Comparison of ENCODE assay signal across 18 cellular contexts in genomic region chr14:59895721-59896120, GRCh38. TPM values are rescaled to one million over a fixed set of nuclear protein-coding genes. Genes with fewer than 3 reads are reported as not detected.
DNase-seq lines count a peak whose midpoint lies in the region; ATAC-seq, FAIRE-seq and TF ChIP-seq lines count a peak whose summit lies in the region.
"Had no signal": no experiment of that assay in that cellular context is flagged by ENCODE, and none has a peak within 500 bp of the region (broad histone marks: within the 10 kb centered on the region; RNA-seq: fewer than 3 reads in every experiment).

No MANE protein-coding gene starts in this region.

- ATAC-seq in GM23338 (no peak), K562 (no peak), gastrocnemius medialis (no peak), GM18861 (IDR thresholded peaks at IDR 0.05; ENCODE audit: unreplicated experiment) (no peak)
- ATAC-seq: CD8-positive, alpha-beta T cell had no signal

- H3K27me3 ChIP-seq in GM23338 (ENCODE audit: insufficient read depth) (no peaks in the 10 kb centered on the region), K562 (ENCODE audit: control insufficient read depth in 2 of 2, insufficient read depth in 2 of 2, low read length in 2 of 2) (no peaks in the 10 kb centered on the region), gastrocnemius medialis (no peaks in the 10 kb centered on the region)

- WGBS in K562 (ENCODE audit: insufficient coverage, low coverage, missing lambda C conversion rate): 0% methylated on average over 1 of the region's 1 CpG

- no peak for DNase-seq in GM23338 (ENCODE audit: low spot score)
- DNase-seq in HTR-8/SVneo (ENCODE audit: insufficient read length, low spot score): no peak
- no peak for DNase-seq in K562 (ENCODE audit: extremely low read depth in 1 of 4, low spot score in 3 of 4)
- DNase-seq in urothelium cell line (ENCODE audit: low spot score): no peak
- DNase-seq in gastrocnemius medialis: no peak
- DNase-seq: CD8-positive, alpha-beta T cell; COR-L47; DMS153; DND-41; GDM1 had no signal

- H3K4me3 Mint-ChIP-seq in GM23338: no peak overlapping the region
- H3K4me3 Mint-ChIP-seq: CD14-positive monocyte; CD8-positive, alpha-beta T cell had no signal

- H3K4me1 ChIP-seq in GM23338 (ENCODE audit: insufficient read depth) (no peaks in the 10 kb centered on the region), K562 (replicated peaks in 1 of 2; ENCODE audit: control insufficient read depth in 2 of 2, insufficient read depth in 2 of 2, low read length in 2 of 2) (no peaks in the 10 kb centered on the region), gastrocnemius medialis (no peaks in the 10 kb centered on the region)

- H3K9me1 ChIP-seq in K562 (ENCODE audit: control insufficient read depth, insufficient read depth, low read length): no peaks in the 10 kb centered on the region

- TF ChIP-seq CTCF in GM23338 (conservative IDR thresholded peaks at IDR 0.05; ENCODE audit: low read depth in 2 of 2) (no peak), K562 (IDR thresholded peaks at IDR 0.05 in 2 of 3, conservative IDR thresholded peaks at IDR 0.05 in 1 of 3; ENCODE audit: insufficient read depth in 2 of 3, low read depth in 1 of 3, low read length in 3 of 3) (no peak), gastrocnemius medialis (IDR thresholded peaks at IDR 0.05 in 4 of 5, conservative IDR thresholded peaks at IDR 0.05 in 1 of 5) (no peak)

- in situ Hi-C loops in K562 (cut with MboI) (no loop called here), gastrocnemius medialis (cut with MboI; ENCODE audit: low sequenced_read_pairs in 4 of 4) (no loop called here)

- H3K27ac ChIP-seq in GM23338 (ENCODE audit: low read depth) (no peak overlapping the region), K562 (ENCODE audit: extremely low read depth, low read depth, low read length) (no peak overlapping the region), gastrocnemius medialis (no peak overlapping the region)

- POLR2A ChIA-PET in K562 (lab: Yijun Ruan, JAX): interaction anchor here (0.7 kb wide), 1 partner anchor 70 kb away, joined by 4 read pairs; no protein-coding TSS in a partner anchor

- no peaks in the 10 kb centered on the region for H3K27me3 Mint-ChIP-seq in GM23338 (ENCODE audit: insufficient read depth, low read depth, poor library complexity)

- no peak for TF ChIP-seq RAD21 in K562 (CRISPR knock-in tag; conservative IDR thresholded peaks at IDR 0.05 in 1 of 2, IDR thresholded peaks at IDR 0.05 in 1 of 2)

- no peak overlapping the region for H3K4me2 ChIP-seq in GM23338
- H3K4me2 ChIP-seq in K562 (ENCODE audit: insufficient read depth, low read length): no peak overlapping the region

- FAIRE-seq in HTR-8/SVneo (lab: Jason Lieb, UNC): peak; percentile 28
- FAIRE-seq in K562 (lab: Jason Lieb, UNC): no peak
- peak; percentile 23 for FAIRE-seq in urothelium cell line (lab: Jason Lieb, UNC)
- FAIRE-seq: D721Med, GM12892, GM19239, H54 had no signal

- no peaks in the 10 kb centered on the region for H3F3A ChIP-seq in GM23338 (replicated peaks; ENCODE audit: low read depth)

- H3K36me3 Mint-ChIP-seq in GM23338 (ENCODE audit: low read depth): no peaks in the 10 kb centered on the region
- H3K36me3 Mint-ChIP-seq: CD14-positive monocyte; CD8-positive, alpha-beta T cell had no signal

- no peaks in the 10 kb centered on the region for H4K20me1 ChIP-seq in GM23338 (replicated peaks; ENCODE audit: insufficient read depth)
- H4K20me1 ChIP-seq in K562 (replicated peaks; ENCODE audit: control insufficient read depth, insufficient read depth, low read length): no peaks in the 10 kb centered on the region

- no peaks in the 10 kb centered on the region for H3K9me2 ChIP-seq in GM23338 (ENCODE audit: insufficient read depth)

- no peaks in the 10 kb centered on the region for H3K9me3 Mint-ChIP-seq in GM23338
- H3K9me3 Mint-ChIP-seq: CD8-positive, alpha-beta T cell had no signal

- H2AFZ ChIP-seq in GM23338: no peak overlapping the region
- H2AFZ ChIP-seq in K562 (ENCODE audit: low read depth, low read length): no peak overlapping the region

- H3K36me3 ChIP-seq in GM23338 (ENCODE audit: insufficient read depth) (no peaks in the 10 kb centered on the region), K562 (ENCODE audit: control insufficient read depth, insufficient read depth, low read length) (no peaks in the 10 kb centered on the region), gastrocnemius medialis (no peaks in the 10 kb centered on the region)

- H3K9me3 ChIP-seq in K562 (replicated peaks; ENCODE audit: control insufficient read depth, insufficient read depth, low read depth, low read length) (no peaks in the 10 kb centered on the region), gastrocnemius medialis (no peaks in the 10 kb centered on the region)

- H3K79me2 ChIP-seq in GM23338 (replicated peaks; ENCODE audit: insufficient read depth) (no peaks in the 10 kb centered on the region), K562 (ENCODE audit: control insufficient read depth, insufficient read depth, low read length) (no peaks in the 10 kb centered on the region)

- no peaks in the 10 kb centered on the region for H3K4me1 Mint-ChIP-seq in GM23338

- BruUV-seq in K562 (replicated peaks; lab: Mats Ljungman, UMichigan): no TSS peak

- peak overlapping the region; percentile 21; the same call in 1 of the 2 replicates for H3K27ac Mint-ChIP-seq in GM23338
- H3K27ac Mint-ChIP-seq: CD8-positive, alpha-beta T cell had no signal

- TF ChIP-seq EP300 in K562 (IDR thresholded peaks at IDR 0.05; ENCODE audit: low read length): no peak

- intact Hi-C loops in K562 (cut with micrococcal nuclease): loop anchor here (5.0 to 10.0 kb wide), 2 partner anchors 263 to 771 kb away; no protein-coding TSS in a partner anchor
- intact Hi-C loops in gastrocnemius medialis (cut with DNase I; ENCODE audit: low total_unique reads): loop anchor here (5.0 kb wide), 2 partner anchors 188 to 388 kb away; no protein-coding TSS in a partner anchor

- no peak overlapping the region for H3K9ac ChIP-seq in K562 (ENCODE audit: insufficient read depth in 1 of 2, low read depth in 2 of 2, low read length in 2 of 2)

- CTCF ChIA-PET in K562 (lab: Yijun Ruan, JAX; ENCODE audit: low intra/inter-chr PET ratio): no interaction called here

- TF ChIP-seq POLR2A in K562 (conservative IDR thresholded peaks at IDR 0.05): no peak
- no peak for TF ChIP-seq POLR2A in gastrocnemius medialis (IDR thresholded peaks at IDR 0.05)

- H3K4me3 ChIP-seq in GM23338: no peak overlapping the region
- H3K4me3 ChIP-seq in K562: no peak overlapping the region
- H3K4me3 ChIP-seq in gastrocnemius medialis: no peak overlapping the region

TF ChIP-seq in GM23338, 12 proteins besides CTCF, POLR2A, EP300 and RAD21 (continues in another document):
- TF ChIP-seq EZH2phosphoT487 (IDR thresholded peaks at IDR 0.05; ENCODE audit: unreplicated experiment) (no peak), ZNF114 (CRISPR knock-in tag; IDR thresholded peaks at IDR 0.05) (no peak), ZNF331 (CRISPR knock-in tag; IDR thresholded peaks at IDR 0.05; ENCODE audit: low read depth) (no peak)

TF ChIP-seq in K562, 482 proteins besides CTCF, POLR2A, EP300 and RAD21 (continues in another document):
- peak; percentile 46; the same call in 1 of the 2 replicates for TF ChIP-seq MAFF (IDR thresholded peaks at IDR 0.05; ENCODE audit: low read length)

RNA-seq across cellular contexts. Expression of gene LRRC9, which starts 24.2 kb away (rescaled TPM):
- total RNA-seq in GM23338 (2014; rRNA removed; shearing (Covaris generic)): 2.2 and 2.6 TPM in 2 replicates
- 1.2 and 3.1 TPM in 2 replicates for polyA plus RNA-seq in GM23338 (2016; fragmentation: Nextera tagmentation; extraction: Ambion mirVana)
- total RNA-seq in K562 (2011; cell fraction: chromatin; rRNA removed; ENCODE audit: low replicate concordance): not detected in 2 replicates
- total RNA-seq in K562 (2011; cell fraction: nucleolus; rRNA removed): not detected in 2 replicates
- total RNA-seq in K562 (2011; cell fraction: nucleoplasm; rRNA removed): not detected in 2 replicates
- total RNA-seq in K562 (2014; rRNA removed): not detected in 2 replicates
- not detected in 2 replicates for total RNA-seq in K562 (2014; rRNA removed; fragmentation: Illumina TruSeq; extraction: Trizol)
- not detected in 2 replicates for total RNA-seq in K562 (2015; rRNA removed; fragmentation: Illumina TruSeq; extraction: Trizol)
- not detected in 2 replicates for total RNA-seq in K562 (2021)
- polyA plus RNA-seq in K562 (2011; rRNA removed): not detected in 2 replicates
- not detected in 2 replicates for polyA plus RNA-seq in K562 (2011; cell fraction: cytosol; rRNA removed)
- not detected in 2 replicates for polyA plus RNA-seq in K562 (2011; cell fraction: nucleus; rRNA removed)
- polyA plus RNA-seq in K562 (2012): 0.07 TPM in 1 of 2 replicates, not detected in the other
- polyA plus RNA-seq in K562 (2014; fragmentation: Illumina TruSeq; extraction: Trizol): not detected in 2 replicates
- not detected for polyA plus RNA-seq in K562 (2014; fragmentation: Nextera tagmentation; extraction: Ambion mirVana)
- polyA plus RNA-seq in K562 (2014; rRNA removed): not detected in 2 replicates
- polyA minus RNA-seq in K562 (2011; rRNA and poly(A)+ RNA removed): not detected in 2 replicates
- polyA minus RNA-seq in K562 (2011; cell fraction: cytosol; rRNA and poly(A)+ RNA removed): not detected in 2 replicates
- not detected in 2 replicates for polyA minus RNA-seq in K562 (2011; cell fraction: nucleus; rRNA and poly(A)+ RNA removed)
- total RNA-seq in gastrocnemius medialis: under 1 TPM in 1 of 4 donors, not detected in 3; 0.22 TPM
- total RNA-seq: A673; CD8-positive, alpha-beta T cell had no signal
- polyA plus RNA-seq: BJ, CD14-positive monocyte had no signal

RNA-seq across cellular contexts. Expression of gene RTN1, which starts 25.1 kb away (rescaled TPM):
- 3.7 and 4.3 TPM in 2 replicates for total RNA-seq in GM23338 (2014; rRNA removed; shearing (Covaris generic))
- polyA plus RNA-seq in GM23338 (2016; fragmentation: Nextera tagmentation; extraction: Ambion mirVana) (3.1 and 4.2 TPM in 2 replicates), K562 (2011; rRNA removed) (not detected in 2 replicates), K562 (2014; fragmentation: Illumina TruSeq; extraction: Trizol) (not detected in 2 replicates), K562 (2014; fragmentation: Nextera tagmentation; extraction: Ambion mirVana) (not detected), K562 (2014; rRNA removed) (0.03 TPM in 1 of 2 replicates, not detected in the other)
- total RNA-seq in K562 (2011; cell fraction: chromatin; rRNA removed; ENCODE audit: low replicate concordance): not detected in 2 replicates
- total RNA-seq in K562 (2011; cell fraction: nucleolus; rRNA removed): not detected in 2 replicates
- not detected in 2 replicates for total RNA-seq in K562 (2011; cell fraction: nucleoplasm; rRNA removed)
- total RNA-seq in K562 (2014; rRNA removed) (0.09 TPM in 1 of 2 replicates, not detected in the other), K562 (2014; rRNA removed; fragmentation: Illumina TruSeq; extraction: Trizol) (not detected in 2 replicates), K562 (2015; rRNA removed; fragmentation: Illumina TruSeq; extraction: Trizol) (not detected in 2 replicates), K562 (2021) (not detected in 2 replicates), gastrocnemius medialis (1 to 10 TPM; 1.4 to 2.5 (median 1.8) TPM)
- polyA plus RNA-seq in K562 (2011; cell fraction: cytosol; rRNA removed): 0.03 TPM in 1 of 2 replicates, not detected in the other
- polyA plus RNA-seq in K562 (2011; cell fraction: nucleus; rRNA removed): not detected in 2 replicates
- 0.14 TPM in 1 of 2 replicates, not detected in the other for polyA plus RNA-seq in K562 (2012)
- polyA minus RNA-seq in K562 (2011; rRNA and poly(A)+ RNA removed): not detected in 2 replicates
- not detected in 2 replicates for polyA minus RNA-seq in K562 (2011; cell fraction: cytosol; rRNA and poly(A)+ RNA removed)
- polyA minus RNA-seq in K562 (2011; cell fraction: nucleus; rRNA and poly(A)+ RNA removed): not detected in 2 replicates
- total RNA-seq: CD8-positive, alpha-beta T cell had no signal
